ENCODE assay signal across 8 cellular contexts in genomic region chr15:90143176-90143655, GRCh38. TPM values are rescaled to one million over a fixed set of nuclear protein-coding genes. Genes with fewer than 3 reads are reported as not detected.
DNase-seq lines count a peak whose midpoint lies in the region; ATAC-seq and TF ChIP-seq lines count a peak whose summit lies in the region.

No MANE protein-coding gene starts in this region.

- no peak for TF ChIP-seq POLR2A in gastrocnemius medialis (IDR thresholded peaks at IDR 0.05)

- H3K36me3 ChIP-seq in KOPT-K1 (ENCODE audit: insufficient read depth, low read length) (no peaks in the 10 kb centered on the region), heart right ventricle (no peaks in the 10 kb centered on the region), gastrocnemius medialis (no peaks in the 10 kb centered on the region)

- H3K27ac ChIP-seq in KOPT-K1 (ENCODE audit: low read depth, low read length, poor library complexity, severe bottlenecking): peak overlapping the region; percentile 87
- H3K27ac ChIP-seq in heart right ventricle: peak overlapping the region in 8 of 10 donors; percentile 1 to 57 (median 48)
- H3K27ac ChIP-seq in gastrocnemius medialis: peak overlapping the region in 2 of 4 donors; percentile 38 to 57

- DNase-seq in NCI-H2081 (lab: John Stamatoyannopoulos, UW): peak; percentile 55 to 59
- DNase-seq in NCI-H2081 treated with DMSO at 0.1 percent for 48 hours (lab: John Stamatoyannopoulos, UW): no peak
- DNase-seq in SK-MEL-5 (ENCODE audit: low read depth, low spot score): peak; percentile 71
- peak in 3 of 4 experiments; percentile 7 to 44 (median 29) for DNase-seq in activated naive CD4-positive, alpha-beta T cell (lab: John Stamatoyannopoulos, UW)
- peak; percentile 26 to 61 for DNase-seq in heart right ventricle
- peak; percentile 13 to 49 for DNase-seq in gastrocnemius medialis
- no peak for DNase-seq in KG1 (lab: John Stamatoyannopoulos, UW)

- H3K4me1 ChIP-seq in heart right ventricle: peaks cover 0 to 16% (median 6%) of the 10 kb centered on the region in 9 donors
- H3K4me1 ChIP-seq in gastrocnemius medialis: peaks cover 5 to 11% of the 10 kb centered on the region in 2 donors

- peak; percentile 40 to 87 (median 80) for ATAC-seq in heart right ventricle
- ATAC-seq in gastrocnemius medialis: peak; percentile 43 to 56

- in situ Hi-C loops in SK-MEL-5 (cut with HindIII; ENCODE audit: low pct_unique_long_range_greater_than_20kb, low sequenced_read_pairs) (no loop called here), gastrocnemius medialis (cut with MboI; ENCODE audit: low sequenced_read_pairs in 4 of 4) (no loop called here)

- WGBS in heart right ventricle, 2 donors: 20 to 29% methylated on average over 12 of the region's 12 CpGs

- TF ChIP-seq CTCF in heart right ventricle (IDR thresholded peaks at IDR 0.05): peak; percentile 21 to 68 (median 53)
- TF ChIP-seq CTCF in gastrocnemius medialis (IDR thresholded peaks at IDR 0.05 in 4 of 5, conservative IDR thresholded peaks at IDR 0.05 in 1 of 5): peak in 4 of 5 experiments; percentile 23 to 69 (median 60)

- H3K4me3 ChIP-seq in heart right ventricle: no peak overlapping the region
- no peak overlapping the region for H3K4me3 ChIP-seq in gastrocnemius medialis

- intact Hi-C loops in heart right ventricle (cut with DNase I) (no loop called here), gastrocnemius medialis (cut with DNase I; ENCODE audit: low total_unique reads) (no loop called here)

- peaks cover 16% of the 10 kb centered on the region for H3K9me3 ChIP-seq in KOPT-K1 (ENCODE audit: insufficient read depth, low read length, poor library complexity, severe bottlenecking)
- no peaks in the 10 kb centered on the region for H3K9me3 ChIP-seq in heart right ventricle
- no peaks in the 10 kb centered on the region for H3K9me3 ChIP-seq in gastrocnemius medialis

- no peaks in the 10 kb centered on the region for H3K27me3 ChIP-seq in heart right ventricle
- no peaks in the 10 kb centered on the region for H3K27me3 ChIP-seq in gastrocnemius medialis

RNA-seq across cellular contexts. Expression of gene IDH2, which starts 40.9 kb away (rescaled TPM):
- total RNA-seq in SK-MEL-5 (2014; rRNA removed; shearing (Covaris generic)): 31.3 and 33.3 TPM in 2 replicates
- polyA plus RNA-seq in SK-MEL-5 (2015; cell fraction: cytosol; rRNA removed): 35.2 and 37.5 TPM in 2 replicates
- 6.8 and 10.9 TPM in 2 replicates for polyA plus RNA-seq in SK-MEL-5 (2015; cell fraction: nucleus; rRNA removed)
- total RNA-seq in heart right ventricle (1,000 to 10,000 TPM in 4 of 10 donors, 100 to 1,000 TPM in 6; 731 to 1,135 (median 971) TPM), gastrocnemius medialis (100 to 1,000 TPM; 349 to 547 (median 423) TPM)
- 100 to 1,000 TPM; 279 to 401 TPM for polyA plus RNA-seq in heart right ventricle

RNA-seq across cellular contexts. Expression of gene SEMA4B, which starts 57.9 kb away (rescaled TPM):
- total RNA-seq in SK-MEL-5 (2014; rRNA removed; shearing (Covaris generic)): 10.6 and 17.1 TPM in 2 replicates
- 18.4 and 22.1 TPM in 2 replicates for polyA plus RNA-seq in SK-MEL-5 (2015; cell fraction: cytosol; rRNA removed)
- polyA plus RNA-seq in SK-MEL-5 (2015; cell fraction: nucleus; rRNA removed): 27.5 and 27.8 TPM in 2 replicates
- 10 to 100 TPM in 9 of 10 donors, 1 to 10 TPM in 1; 9.9 to 76.7 (median 15.1) TPM for total RNA-seq in heart right ventricle
- polyA plus RNA-seq in heart right ventricle: 10 to 100 TPM; 24.7 to 27.0 TPM
- total RNA-seq in gastrocnemius medialis: 10 to 100 TPM in 1 of 4 donors, 1 to 10 TPM in 3; 2.1 to 12.1 (median 6.4) TPM

Comparison
In these comparisons a context has a peak if more than half of its experiments do, and no peak if none do; other contexts are left out.
1. DNase-seq: peak in NCI-H2081 (2 of 2), SK-MEL-5 (single experiment), activated naive CD4-positive, alpha-beta T cell (3 of 4), heart right ventricle (2 of 2) and gastrocnemius medialis (2 of 2); none in NCI-H2081 treated with DMSO at 0.1 percent for 48 hours (single experiment) and KG1 (single experiment).
2. RNA of gene IDH2, which starts 40.9 kb away (total RNA-seq): 731 to 1,135 TPM in heart right ventricle and 349 to 547 TPM in gastrocnemius medialis; 31.3 to 33.3 TPM in SK-MEL-5; every median in the first group is over 10 times any median in the second.